13 cellular contexts compared by ENCODE assay signal in genomic region chr9:93136011-93136440, GRCh38. TPM values are rescaled to one million over a fixed set of nuclear protein-coding genes. Genes with fewer than 3 reads are reported as not detected.
DNase-seq lines count a peak whose midpoint lies in the region; ATAC-seq and TF ChIP-seq lines count a peak whose summit lies in the region.
"Had no signal": no experiment of that assay in that cellular context is flagged by ENCODE, and none has a peak within 500 bp of the region (broad histone marks: within the 10 kb centered on the region; RNA-seq: fewer than 3 reads in every experiment).

No MANE protein-coding gene starts in this region.

- H3K27ac ChIP-seq in fibroblast of lung (ENCODE audit: insufficient read depth, low read length), result no peak overlapping the region
- H3K27ac ChIP-seq: 22Rv1, neutrophil had no signal

- peak; percentile 63 for DNase-seq in DMS53 (lab: John Stamatoyannopoulos, UW)
- no peak for DNase-seq in DMS53 treated with DMSO at 0.1 percent for 48 hours (lab: John Stamatoyannopoulos, UW; ENCODE audit: unreplicated experiment)
- peak; percentile 66 for DNase-seq in NCI-H2196 treated with DMSO at 0.1 percent for 48 hours (lab: John Stamatoyannopoulos, UW; ENCODE audit: unreplicated experiment)
- peak in 1 of 2 donors; percentile 53 for DNase-seq in fibroblast of lung (ENCODE audit: low read depth in 2 of 2)
- DNase-seq in renal cortical epithelial cell (ENCODE audit: low read depth), result peak; percentile 41
- no peak for DNase-seq in COR-L47 (lab: John Stamatoyannopoulos, UW)
- DNase-seq in activated naive CD4-positive, alpha-beta T cell (lab: John Stamatoyannopoulos, UW), result no peak
- DNase-seq: H9 had no signal

- H3K4me2 ChIP-seq in fibroblast of lung (ENCODE audit: extremely low read depth, insufficient read depth, low read length), result peak overlapping the region; percentile 64

- no peak for TF ChIP-seq CTCF in fibroblast of lung (conservative IDR thresholded peaks at IDR 0.05 in 1 of 2, IDR thresholded peaks at IDR 0.05 in 1 of 2; ENCODE audit: low read depth in 1 of 2, low read length in 2 of 2)

- H3K4me3 ChIP-seq in fibroblast of lung (replicated peaks in 1 of 4; ENCODE audit: control extremely low read depth in 1 of 4, insufficient read depth in 1 of 4, low read depth in 3 of 4, low read length in 4 of 4), result peak overlapping the region in 1 of 4 experiments; percentile 22
- H3K4me3 ChIP-seq: esophagus muscularis mucosa had no signal

- H3K36me3 ChIP-seq in fibroblast of lung (ENCODE audit: control insufficient read depth, insufficient read depth, low read length), result no peaks in the 10 kb centered on the region
- H3K36me3 ChIP-seq: esophagus muscularis mucosa had no signal

- H4K20me1 ChIP-seq in fibroblast of lung (ENCODE audit: control insufficient read depth, extremely low read depth, insufficient read depth, low read length), result no peaks in the 10 kb centered on the region

- no peaks in the 10 kb centered on the region for H3K27me3 ChIP-seq in fibroblast of lung (ENCODE audit: control insufficient read depth, insufficient read depth, low read length)
- H3K27me3 ChIP-seq: esophagus muscularis mucosa had no signal

- H3K9ac ChIP-seq in fibroblast of lung (ENCODE audit: insufficient read depth, low read length), result no peak overlapping the region

- no peak for ATAC-seq in GM21390 (IDR thresholded peaks at IDR 0.05; ENCODE audit: unreplicated experiment)
- ATAC-seq: SK-N-SH treated with all-trans-retinoic acid at 6 μM for 48 hours had no signal

- peak overlapping the region; percentile 33 for H2AFZ ChIP-seq in fibroblast of lung (ENCODE audit: low read length)

- no peaks in the 10 kb centered on the region for H3K9me3 ChIP-seq in fibroblast of lung (ENCODE audit: control insufficient read depth, insufficient read depth, low read depth, low read length)
- H3K9me3 ChIP-seq: esophagus muscularis mucosa, neutrophil had no signal

- H3K4me1 ChIP-seq in fibroblast of lung (ENCODE audit: control insufficient read depth, extremely low read depth, insufficient read depth, low read length), result peaks cover 17% of the 10 kb centered on the region

- H3K79me2 ChIP-seq in fibroblast of lung (ENCODE audit: control insufficient read depth, insufficient read depth, low read length), result peaks cover 2% of the 10 kb centered on the region

RNA-seq across cellular contexts. Expression of gene NINJ1, which starts 2.0 kb away (rescaled TPM):
- total RNA-seq in fibroblast of lung (56.2 and 59.9 TPM in 2 replicates), renal cortical epithelial cell (35.1 and 81.8 TPM in 2 replicates)
- polyA plus RNA-seq in fibroblast of lung, result 7.2 and 19.5 TPM in 2 replicates
- 20.6 and 58.0 TPM in 2 replicates for polyA plus RNA-seq in fibroblast of lung (2012)
- 32.1 and 73.7 TPM in 2 replicates for polyA minus RNA-seq in fibroblast of lung (ENCODE audit: low replicate concordance)

RNA-seq across cellular contexts. Expression of gene CARD19, which starts 40.0 kb away (rescaled TPM):
- total RNA-seq in fibroblast of lung (72.7 and 91.0 TPM in 2 replicates), renal cortical epithelial cell (38.0 and 71.7 TPM in 2 replicates)
- polyA plus RNA-seq in fibroblast of lung, result 30.2 and 40.0 TPM in 2 replicates
- 48.2 and 72.7 TPM in 2 replicates for polyA plus RNA-seq in fibroblast of lung (2012)
- 47.2 and 92.9 TPM in 2 replicates for polyA minus RNA-seq in fibroblast of lung (ENCODE audit: low replicate concordance)

RNA-seq across cellular contexts. Expression of gene WNK2, which starts 47.9 kb away (rescaled TPM):
- under 0.01 TPM in 1 of 2 replicates, not detected in the other for total RNA-seq in fibroblast of lung
- polyA plus RNA-seq in fibroblast of lung, result not detected in 2 replicates
- polyA plus RNA-seq in fibroblast of lung (2012), result not detected in 2 replicates
- polyA minus RNA-seq in fibroblast of lung (ENCODE audit: low replicate concordance), result not detected in 2 replicates
- 0.17 TPM in 1 of 2 replicates, not detected in the other for total RNA-seq in renal cortical epithelial cell

Comparison
In these comparisons a context has a peak if more than half of its experiments do, and no peak if none do; other contexts are left out.
1. DNase-seq: peak in DMS53 (single experiment), NCI-H2196 treated with DMSO at 0.1 percent for 48 hours (single experiment) and renal cortical epithelial cell (single experiment); none in DMS53 treated with DMSO at 0.1 percent for 48 hours (single experiment), COR-L47 (single experiment) and activated naive CD4-positive, alpha-beta T cell (0 of 4).